2 cellular contexts compared by ENCODE assay signal in genomic region chr10:78970261-78970660, GRCh38.
TF ChIP-seq lines count a peak whose summit lies in the region.

No MANE protein-coding gene starts in this region.

TF ChIP-seq in HepG2, 621 proteins besides CTCF, POLR2A, EP300 and RAD21:
- no peak for TF ChIP-seq FOXK2 (IDR thresholded peaks at IDR 0.05)
- TF ChIP-seq HDAC2 (CRISPR knock-in tag; IDR thresholded peaks at IDR 0.05) = no peak
- TF ChIP-seq TEAD3 (CRISPR knock-in tag; optimal IDR thresholded peaks at IDR 0.05; ENCODE audit: borderline replicate concordance) = no peak
- TF ChIP-seq YEATS2 (CRISPR knock-in tag; IDR thresholded peaks at IDR 0.05; ENCODE audit: borderline replicate concordance) = no peak
- TF ChIP-seq ZBTB49 (CRISPR knock-in tag; IDR thresholded peaks at IDR 0.05; ENCODE audit: borderline replicate concordance) = no peak
- TF ChIP-seq ZBTB3 (CRISPR knock-in tag; IDR thresholded peaks at IDR 0.05; ENCODE audit: borderline replicate concordance, low read depth) = no peak
- no peak for TF ChIP-seq JARID2 (CRISPR knock-in tag; IDR thresholded peaks at IDR 0.05; ENCODE audit: insufficient replicate concordance)

TF ChIP-seq in K562, 482 proteins besides CTCF, POLR2A, EP300 and RAD21:
- TF ChIP-seq CREB3L1 (IDR thresholded peaks at IDR 0.05; ENCODE audit: borderline replicate concordance, low read depth) (0 out of 2 replicates have a peak, but pooled peaks have one; percentile 45), CCAR2 (IDR thresholded peaks at IDR 0.05; ENCODE audit: low read depth, low read length) (no peak), USF2 (CRISPR knock-in tag; IDR thresholded peaks at IDR 0.05) (peak; percentile 12; the same call in 1 of the 2 replicates), GABPB1 (CRISPR knock-in tag; IDR thresholded peaks at IDR 0.05) (0 out of 2 replicates have a peak, but pooled peaks have one; percentile 14), MAX (CRISPR knock-in tag; IDR thresholded peaks at IDR 0.05) (peak; percentile 51; the same call in 1 of the 2 replicates), L3MBTL2 (IDR thresholded peaks at IDR 0.05) (peak; percentile 67), ZNF512 (tag; IDR thresholded peaks at IDR 0.05) (no peak), USF1 (CRISPR knock-in tag; IDR thresholded peaks at IDR 0.05) (peak; percentile 52), ZNF445 (CRISPR knock-in tag; IDR thresholded peaks at IDR 0.05; ENCODE audit: low read depth) (no peak)
